19 cellular contexts compared by ENCODE assay signal in the genomic region with DNA sequence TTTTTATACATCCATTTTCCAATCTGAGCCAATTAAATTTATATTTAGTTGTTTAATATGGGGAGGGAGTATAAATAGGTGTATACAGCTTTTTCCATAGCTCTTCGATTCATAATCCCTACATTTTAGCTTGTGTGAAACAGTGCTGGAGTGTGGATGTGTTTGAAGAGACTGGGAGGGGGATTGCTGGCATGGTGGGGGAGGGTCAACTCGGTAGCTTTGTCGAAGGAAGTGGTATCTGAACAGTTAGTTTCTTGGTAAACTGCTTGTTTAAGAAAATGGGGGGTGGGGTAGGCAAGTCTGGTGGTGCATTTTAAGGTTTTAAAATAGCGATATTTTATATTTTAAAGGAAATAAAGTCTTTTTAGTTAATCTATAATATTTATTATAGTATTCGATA. TPM values are rescaled to one million over a fixed set of nuclear protein-coding genes. Genes with fewer than 3 reads are reported as not detected.
DNase-seq lines count a peak whose midpoint lies in the region; ATAC-seq and TF ChIP-seq lines count a peak whose summit lies in the region.
"Had no signal": no experiment of that assay in that cellular context is flagged by ENCODE, and none has a peak within 500 bp of the region (broad histone marks: within the 10 kb centered on the region; RNA-seq: fewer than 3 reads in every experiment).

No MANE protein-coding gene starts in this region.

- H3K27ac ChIP-seq in Karpas-422 (ENCODE audit: low read length): no peak overlapping the region
- no peak overlapping the region for H3K27ac ChIP-seq in testis
- H3K27ac ChIP-seq: BLaER1, pancreas had no signal

- TF ChIP-seq CTCF in brain (conservative IDR thresholded peaks at IDR 0.05) (no peak), mesothelial cell of epicardium (IDR thresholded peaks at IDR 0.05; ENCODE audit: unreplicated experiment) (no peak), GM10266 (IDR thresholded peaks at IDR 0.05; ENCODE audit: control insufficient read depth, insufficient read depth, low read depth, missing control alignments) (no peak), testis (IDR thresholded peaks at IDR 0.05) (no peak)

- H4K20me1 ChIP-seq in Karpas-422 (ENCODE audit: insufficient read depth, low read depth, low read length): no peaks in the 10 kb centered on the region
- H4K20me1 ChIP-seq: BLaER1 had no signal

- H3K27me3 ChIP-seq in Karpas-422 (ENCODE audit: low read length): no peaks in the 10 kb centered on the region
- no peaks in the 10 kb centered on the region for H3K27me3 ChIP-seq in testis
- H3K27me3 ChIP-seq: BLaER1 had no signal

- in situ Hi-C loops in G401 (cut with HindIII; ENCODE audit: low sequenced_read_pairs): no loop called here

- WGBS in testis, 2 donors: 12 to 19% methylated on average over 5 of the region's 5 CpGs

- H3K36me3 Mint-ChIP-seq in brain (peaks cover 5% of the 10 kb centered on the region), mesothelial cell of epicardium (no peaks in the 10 kb centered on the region)

- H3K9me3 Mint-ChIP-seq in brain (peaks cover 0 to 8% (median 0%) of the 10 kb centered on the region in 5 experiments), mesothelial cell of epicardium (no peaks in the 10 kb centered on the region)

- ATAC-seq in GM18858 (IDR thresholded peaks at IDR 0.05; ENCODE audit: unreplicated experiment): no peak
- ATAC-seq: activated CD4-positive, alpha-beta T cell treated with anti-CD3 and anti-CD28 coated beads for 36 hours; pancreas had no signal

- H3K4me1 Mint-ChIP-seq in brain (peaks cover 50% of the 10 kb centered on the region), mesothelial cell of epicardium (peaks cover 40% of the 10 kb centered on the region)

- no peak for TF ChIP-seq POLR2A in testis (IDR thresholded peaks at IDR 0.05)

- H3K27ac Mint-ChIP-seq in brain: peak overlapping the region in 1 of 5 experiments; percentile 92
- H3K27ac Mint-ChIP-seq in mesothelial cell of epicardium: peak overlapping the region; percentile 18
- H3K27ac Mint-ChIP-seq: activated CD4-positive, alpha-beta T cell treated with anti-CD3 and anti-CD28 coated beads for 36 hours; activated naive CD8-positive, alpha-beta T cell treated with anti-CD3 and anti-CD28 coated beads for 36 hours had no signal

- peaks cover 25% of the 10 kb centered on the region for H3K79me2 ChIP-seq in Karpas-422 (ENCODE audit: low read length)

- H3K36me3 ChIP-seq in Karpas-422 (ENCODE audit: insufficient read depth, low read length) (no peaks in the 10 kb centered on the region), testis (ENCODE audit: low read depth, missing control alignments) (no peaks in the 10 kb centered on the region)
- H3K36me3 ChIP-seq: BLaER1, pancreas had no signal

- H3K9me2 ChIP-seq in Karpas-422 (replicated peaks; ENCODE audit: insufficient read depth, low read length): no peaks in the 10 kb centered on the region

- H3K4me3 Mint-ChIP-seq in brain (peak overlapping the region in 4 of 5 experiments; percentile 67 to 94 (median 90)), mesothelial cell of epicardium (peak overlapping the region; percentile 81)
- H3K4me3 Mint-ChIP-seq: activated CD4-positive, alpha-beta T cell treated with anti-CD3 and anti-CD28 coated beads for 36 hours; activated naive CD8-positive, alpha-beta T cell treated with anti-CD3 and anti-CD28 coated beads for 36 hours had no signal

- H3K4me3 ChIP-seq in Karpas-422 (ENCODE audit: low read length) (no peak overlapping the region), testis (no peak overlapping the region)
- H3K4me3 ChIP-seq: BLaER1, pancreas had no signal

- intact Hi-C loops in testis (cut with DNase I; ENCODE audit: low total_unique reads): no loop called here

- H3K27me3 Mint-ChIP-seq in brain: peaks cover 84% of the 10 kb centered on the region
- peaks cover 21% of the 10 kb centered on the region for H3K27me3 Mint-ChIP-seq in mesothelial cell of epicardium (ENCODE audit: low read depth)

- DNase-seq in G401 (ENCODE audit: low spot score) (peak; percentile 34), Karpas-422 (no peak), mesothelial cell of epicardium (ENCODE audit: low spot score in 2 of 2, unreplicated experiment in 2 of 2) (no peak), GM10266 (ENCODE audit: extremely low spot score) (no peak), testis (no peak)
- no peak for DNase-seq in activated CD4-positive, alpha-beta T cell treated with anti-CD3 and anti-CD28 coated beads, Interleukin-2, amount 50 U/mL, for 48 hours
- DNase-seq: activated naive CD8-positive, alpha-beta T cell treated with anti-CD3 and anti-CD28 coated beads for 36 hours; foreskin melanocyte; kidney; NCI-H1048; NCI-H2171; pancreas; substantia nigra had no signal

- H3K4me1 ChIP-seq in Karpas-422 (ENCODE audit: low read length) (peaks cover 27% of the 10 kb centered on the region), testis (no peaks in the 10 kb centered on the region)
- H3K4me1 ChIP-seq: BLaER1, pancreas had no signal

- H3K9ac ChIP-seq in Karpas-422 (ENCODE audit: low read length): no peak overlapping the region
- H3K9ac ChIP-seq: BLaER1 had no signal

- H2AFZ ChIP-seq in Karpas-422 (ENCODE audit: low read length): peak overlapping the region; percentile 46; the same call in 1 of the 2 replicates

- H3K9me3 ChIP-seq in Karpas-422 (ENCODE audit: low read length) (no peaks in the 10 kb centered on the region), testis (no peaks in the 10 kb centered on the region)
- H3K9me3 ChIP-seq: pancreas had no signal

- H3K4me2 ChIP-seq in Karpas-422 (ENCODE audit: low read depth, low read length, poor library complexity, severe bottlenecking): peak overlapping the region; percentile 85
- H3K4me2 ChIP-seq: BLaER1 had no signal

RNA-seq across cellular contexts. Expression of a gene that starts 1.4 kb away (rescaled TPM):
- total RNA-seq in G401 (2014; rRNA removed; shearing (Covaris generic)): 62.0 and 84.7 TPM in 2 replicates
- 9.5 and 21.4 TPM in 2 replicates for total RNA-seq in Karpas-422 (2014; rRNA removed; shearing (Covaris generic); ENCODE audit: low replicate concordance)
- polyA plus RNA-seq in brain (ENCODE audit: insufficient read depth, low read depth, low replicate concordance): not detected
- total RNA-seq in mesothelial cell of epicardium: 18.1 to 19.7 TPM (median 19.3 TPM) in 3 replicates
- total RNA-seq in testis: 1 to 10 TPM; 6.7 to 7.3 TPM
- 5.7 TPM for polyA plus RNA-seq in testis (ENCODE audit: insufficient read depth, low read depth, low replicate concordance)
- total RNA-seq: activated CD4-positive, alpha-beta T cell treated with anti-CD3 and anti-CD28 coated beads for 36 hours; kidney; OCI-LY7; T-helper 1 cell treated with Interleukin-12 subunit alpha and Interleukin-12 subunit beta and Interleukin-4 antibody, amounts not matched to agents 30 ng/mL and 1 ng/mL, for 36 hours had no signal
- polyA plus RNA-seq: pancreas had no signal
